Comparison of ENCODE assay signal across 9 cellular contexts in genomic region chr2:173571021-173571821, GRCh38.
A peak's percentile ranks its signal among the peaks of the same experiment; 100 is the strongest.
DNase-seq lines count a peak whose midpoint lies in the region; ATAC-seq and TF ChIP-seq lines count a peak whose summit lies in the region.
"Had no signal": no experiment of that assay in that cellular context is flagged by ENCODE, and none has a peak within 500 bp of the region (broad histone marks: within the 10 kb centered on the region; RNA-seq: fewer than 3 reads in every experiment).

No MANE protein-coding gene starts in this region.

- intact Hi-C loops in adrenal gland (cut with DNase I), result loop anchor here in 1 of 2 donors (10.0 kb wide), 1 partner anchor 474 kb away; no protein-coding TSS in a partner anchor

- peaks cover 12% of the 10 kb centered on the region; the same call in 1 of the 2 replicates for H3K4me1 ChIP-seq in ES-I3 (ENCODE audit: insufficient read depth, low read length)
- H3K4me1 ChIP-seq in adrenal gland (replicated peaks in 1 of 2), result peaks cover 0 to 7% of the 10 kb centered on the region in 2 donors
- no peaks in the 10 kb centered on the region for H3K4me1 ChIP-seq in liver (ENCODE audit: control insufficient read depth in 4 of 4, insufficient read depth in 4 of 4, low read length in 3 of 4)
- H3K4me1 ChIP-seq in tibial nerve, result peaks cover 0 to 10% (median 1%) of the 10 kb centered on the region in 4 donors
- H3K4me1 ChIP-seq: parathyroid adenoma had no signal

- WGBS in adrenal gland, 4 donors, result 12 to 17% (median 15%) methylated on average over 10 of the region's 10 CpGs
- WGBS in liver, result 20% methylated on average over 10 of the region's 10 CpGs
- WGBS in tibial nerve, 2 donors, result 14 to 18% methylated on average over 10 of the region's 10 CpGs

- H3K4me3 ChIP-seq in adrenal gland (no peak overlapping the region), liver (ENCODE audit: low read depth in 1 of 3, low read length in 3 of 3) (no peak overlapping the region), tibial nerve (no peak overlapping the region)

- TF ChIP-seq RAD21 in liver (IDR thresholded peaks at IDR 0.05), result peak; percentile 69 to 71

- DNase-seq in NCI-H1694 (lab: John Stamatoyannopoulos, UW) (peak; percentile 91), adrenal gland (peak in 3 of 7 donors; percentile 8 to 18 (median 11)), omental fat pad (ENCODE audit: low spot score) (no peak), tibial nerve (ENCODE audit: low spot score in 2 of 2) (no peak), amniotic stem cell (lab: John Stamatoyannopoulos, UW) (no peak)

- H3K9ac ChIP-seq in ES-I3 (ENCODE audit: low read depth, low read length), result peak overlapping the region; percentile 16
- no peak overlapping the region for H3K9ac ChIP-seq in liver (ENCODE audit: low read depth in 1 of 2, low read length in 2 of 2)
- H3K9ac ChIP-seq: parathyroid adenoma had no signal

- no peaks in the 10 kb centered on the region for H3K36me3 ChIP-seq in ES-I3 (ENCODE audit: insufficient read depth, low read length)
- no peaks in the 10 kb centered on the region for H3K36me3 ChIP-seq in adrenal gland (replicated peaks in 1 of 2)
- H3K36me3 ChIP-seq in liver (ENCODE audit: control insufficient read depth in 4 of 4, insufficient read depth in 3 of 4, low read depth in 1 of 4, low read length in 3 of 4), result no peaks in the 10 kb centered on the region
- H3K36me3 ChIP-seq in tibial nerve, result no peaks in the 10 kb centered on the region

- H3K27ac ChIP-seq in adrenal gland, result no peak overlapping the region
- no peak overlapping the region for H3K27ac ChIP-seq in liver (ENCODE audit: low read depth in 1 of 2, low read length in 2 of 2)
- H3K27ac ChIP-seq in tibial nerve, result no peak overlapping the region
- H3K27ac ChIP-seq: parathyroid adenoma had no signal

- TF ChIP-seq CTCF in adrenal gland (IDR thresholded peaks at IDR 0.05), result peak in 5 of 6 experiments; percentile 26 to 42 (median 35)
- peak; percentile 33 for TF ChIP-seq CTCF in liver (IDR thresholded peaks at IDR 0.05; ENCODE audit: low read depth, low read length, missing input control)
- no peak for TF ChIP-seq CTCF in omental fat pad (IDR thresholded peaks at IDR 0.05)
- no peak for TF ChIP-seq CTCF in tibial nerve (IDR thresholded peaks at IDR 0.05)

- ATAC-seq in HG03159 (IDR thresholded peaks at IDR 0.05; ENCODE audit: unreplicated experiment) (no peak), omental fat pad (ENCODE audit: low FRiP score) (no peak)

- no peak for TF ChIP-seq POLR2A in adrenal gland (IDR thresholded peaks at IDR 0.05)
- no peak for TF ChIP-seq POLR2A in tibial nerve (IDR thresholded peaks at IDR 0.05)

- H3K27me3 ChIP-seq in adrenal gland, result peaks cover 13% of the 10 kb centered on the region
- no peaks in the 10 kb centered on the region for H3K27me3 ChIP-seq in liver (ENCODE audit: control insufficient read depth in 4 of 4, insufficient read depth in 4 of 4, low read length in 3 of 4)
- no peaks in the 10 kb centered on the region for H3K27me3 ChIP-seq in tibial nerve

- H3K9me3 ChIP-seq in ES-I3 (ENCODE audit: control insufficient read depth, insufficient read depth, low read length) (no peaks in the 10 kb centered on the region), adrenal gland (replicated peaks in 1 of 3) (no peaks in the 10 kb centered on the region), liver (ENCODE audit: control insufficient read depth in 4 of 4, low read length in 3 of 4) (no peaks in the 10 kb centered on the region), tibial nerve (no peaks in the 10 kb centered on the region)

- no peak for TF ChIP-seq EP300 in tibial nerve (IDR thresholded peaks at IDR 0.05)

TF ChIP-seq in liver, 16 proteins besides CTCF, POLR2A, EP300 and RAD21:
- TF ChIP-seq ATF3 (IDR thresholded peaks at IDR 0.05), result no peak
- no peak for TF ChIP-seq FOXA2 (IDR thresholded peaks at IDR 0.05)
- no peak for TF ChIP-seq SP1 (IDR thresholded peaks at IDR 0.05)
- no peak for TF ChIP-seq JUND (IDR thresholded peaks at IDR 0.05)
- TF ChIP-seq ZBTB33 (IDR thresholded peaks at IDR 0.05), result no peak
- TF ChIP-seq HNF4G (IDR thresholded peaks at IDR 0.05), result no peak
- no peak for TF ChIP-seq TAF1 (conservative IDR thresholded peaks at IDR 0.05)
- TF ChIP-seq NR2F2 (IDR thresholded peaks at IDR 0.05), result no peak
- TF ChIP-seq REST (IDR thresholded peaks at IDR 0.05), result no peak
- TF ChIP-seq MAX (IDR thresholded peaks at IDR 0.05), result no peak
- no peak for TF ChIP-seq EGR1 (IDR thresholded peaks at IDR 0.05; ENCODE audit: low read depth in 2 of 2)
- no peak for TF ChIP-seq FOXA1 (IDR thresholded peaks at IDR 0.05)
- no peak for TF ChIP-seq HNF4A (conservative IDR thresholded peaks at IDR 0.05)
- no peak for TF ChIP-seq GABPA (IDR thresholded peaks at IDR 0.05 in 1 of 2, conservative IDR thresholded peaks at IDR 0.05 in 1 of 2)
- no peak for TF ChIP-seq RXRA (IDR thresholded peaks at IDR 0.05)

Comparison
In these comparisons a context has a peak if more than half of its experiments do, and no peak if none do; other contexts are left out.
1. CTCF ChIP-seq: peak in adrenal gland (5 of 6) and liver (single experiment); none in omental fat pad (0 of 3) and tibial nerve (0 of 5).